ENCODE assay signal across 1 cellular context in the genomic region with DNA sequence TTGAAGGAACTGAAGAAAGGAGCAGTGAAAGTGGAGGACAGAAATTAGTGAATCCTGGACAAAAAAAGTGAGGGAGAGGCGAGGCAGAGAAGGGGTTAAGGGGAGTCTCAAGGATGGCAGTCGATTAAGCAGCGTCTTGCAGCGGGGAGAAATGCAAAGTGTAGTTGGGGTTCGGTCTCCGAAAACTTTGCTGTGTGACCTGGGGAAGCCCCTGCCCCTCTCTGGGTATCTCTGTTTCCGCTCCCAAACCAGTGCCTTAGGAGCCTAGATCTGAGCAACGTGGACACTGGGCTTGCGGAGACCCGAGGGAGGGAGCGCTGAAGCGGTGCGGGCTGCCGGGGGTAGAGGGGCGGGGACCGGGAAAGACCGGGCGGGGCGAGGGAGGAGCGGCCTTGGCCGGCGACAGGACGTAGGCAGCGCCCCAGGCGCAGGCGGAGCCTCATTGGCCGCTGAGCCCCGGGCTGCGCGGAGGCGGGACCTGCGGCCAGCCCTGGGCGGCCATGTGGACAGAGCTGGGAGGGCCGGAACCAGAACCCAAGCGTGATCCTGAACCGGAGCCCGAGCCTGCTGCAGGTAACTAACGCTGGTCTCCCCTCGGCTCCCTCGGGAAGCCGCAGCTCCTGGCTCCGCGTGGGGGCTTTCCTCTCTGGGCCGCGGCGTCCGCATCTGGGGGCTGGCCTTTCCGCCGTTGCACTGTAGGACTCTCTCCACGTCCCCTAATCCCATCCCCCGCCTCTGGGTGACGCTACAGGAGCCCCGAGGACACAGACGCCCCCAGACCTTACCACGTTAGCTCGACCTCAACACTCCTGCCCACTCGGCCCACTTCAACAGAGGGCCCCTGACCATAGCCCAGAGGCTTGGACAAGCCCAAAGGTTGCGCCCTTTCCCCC.
TF ChIP-seq lines count a peak whose summit lies in the region.

A gene (plus strand): TSS at position 468 of the 893 bp plus-strand sequence. CDS start 3,047 bp downstream, outside the sequence.

TF ChIP-seq in K562, 482 proteins besides CTCF, POLR2A, EP300 and RAD21 (continued from another document and continues in another):
- TF ChIP-seq ZNF165 (CRISPR knock-in tag; IDR thresholded peaks at IDR 0.05; ENCODE audit: borderline replicate concordance) (0 out of 2 replicates have a peak, but pooled peaks have one; percentile 22), ZNF586 (CRISPR knock-in tag; conservative IDR thresholded peaks at IDR 0.05) (no peak), KLF13 (tag; IDR thresholded peaks at IDR 0.05; ENCODE audit: borderline replicate concordance, low read depth) (0 out of 2 replicates have a peak, but pooled peaks have one; percentile 40), MCM7 (IDR thresholded peaks at IDR 0.05) (no peak), SMARCA4 (IDR thresholded peaks at IDR 0.05) (peak; percentile 56; the same call in 1 of the 2 replicates), BRD9 (IDR thresholded peaks at IDR 0.05; ENCODE audit: low read depth, partially characterized antibody) (peak; percentile 70), ZNF583 (CRISPR knock-in tag; IDR thresholded peaks at IDR 0.05) (no peak), HDAC1 (IDR thresholded peaks at IDR 0.05) (peak in 1 of 2 experiments; percentile 89; a peak in 2 of 4 replicates), DMBX1 (CRISPR knock-in tag; IDR thresholded peaks at IDR 0.05; ENCODE audit: borderline replicate concordance) (peak; percentile 31; the same call in 1 of the 2 replicates), ZNF778 (CRISPR knock-in tag; IDR thresholded peaks at IDR 0.05) (no peak), RHOXF2B (CRISPR knock-in tag; conservative IDR thresholded peaks at IDR 0.05) (no peak), HNRNPL (IDR thresholded peaks at IDR 0.05; ENCODE audit: low read depth, low read length) (no peak), CSDE1 (IDR thresholded peaks at IDR 0.05) (no peak), U2AF1 (optimal IDR thresholded peaks at IDR 0.05; ENCODE audit: low read depth, low read length) (no peak), U2AF2 (optimal IDR thresholded peaks at IDR 0.05; ENCODE audit: low read depth, low read length) (no peak), NELFE (IDR thresholded peaks at IDR 0.05; ENCODE audit: insufficient read depth, insufficient read length) (no peak), FOXK2 (conservative IDR thresholded peaks at IDR 0.05 in 1 of 2, IDR thresholded peaks at IDR 0.05 in 1 of 2; ENCODE audit: low read depth in 2 of 2) (0 out of 4 replicates have a peak, but pooled peaks have one; percentile 14 to 17), KAT8 (IDR thresholded peaks at IDR 0.05; ENCODE audit: low read depth) (no peak), ZKSCAN3 (CRISPR knock-in tag; IDR thresholded peaks at IDR 0.05) (no peak), MIER1 (IDR thresholded peaks at IDR 0.05; ENCODE audit: low read depth) (no peak), BCL6 (CRISPR knock-in tag; IDR thresholded peaks at IDR 0.05) (no peak), RBM34 (IDR thresholded peaks at IDR 0.05; ENCODE audit: borderline replicate concordance, insufficient read depth, low read length) (no peak), TARDBP (IDR thresholded peaks at IDR 0.05) (0 out of 2 replicates have a peak, but pooled peaks have one; percentile 51), ZNF174 (CRISPR knock-in tag; IDR thresholded peaks at IDR 0.05) (no peak), MTA1 (IDR thresholded peaks at IDR 0.05; ENCODE audit: borderline replicate concordance) (no peak), ELF2 (CRISPR knock-in tag; IDR thresholded peaks at IDR 0.05) (no peak), KDM1A (IDR thresholded peaks at IDR 0.05) (peak in 1 of 2 experiments; percentile 20; a peak in 1 of 4 replicates), ZNF75A (CRISPR knock-in tag; IDR thresholded peaks at IDR 0.05) (no peak), KAT7 (CRISPR knock-in tag; IDR thresholded peaks at IDR 0.05; ENCODE audit: borderline replicate concordance) (no peak), HMGN3 (IDR thresholded peaks at IDR 0.05; ENCODE audit: borderline replicate concordance, extremely low read depth, insufficient read length, low read depth, low read length) (peak; percentile 66), ZNF146 (CRISPR knock-in tag; IDR thresholded peaks at IDR 0.05; ENCODE audit: unreplicated experiment) (no peak), EGR1 (conservative IDR thresholded peaks at IDR 0.05) (peak; percentile 73), MAZ (CRISPR knock-in tag; conservative IDR thresholded peaks at IDR 0.05 in 1 of 2, IDR thresholded peaks at IDR 0.05 in 1 of 2) (peak; percentile 72 to 80), NCOA2 (IDR thresholded peaks at IDR 0.05; ENCODE audit: partially characterized antibody in 2 of 2) (no peak), ZNF561 (CRISPR knock-in tag; conservative IDR thresholded peaks at IDR 0.05) (no peak), SUPT5H (IDR thresholded peaks at IDR 0.05) (peak; percentile 82), HMG20B (CRISPR knock-in tag; IDR thresholded peaks at IDR 0.05) (no peak), POLR2AphosphoS2 (IDR thresholded peaks at IDR 0.05; ENCODE audit: low read length) (no peak), MYBL2 (IDR thresholded peaks at IDR 0.05; ENCODE audit: low read depth) (no peak), MYBL2 (CRISPR knock-in tag; IDR thresholded peaks at IDR 0.05; ENCODE audit: borderline replicate concordance) (no peak), SETDB1 (IDR thresholded peaks at IDR 0.05; ENCODE audit: low read length) (no peak), ZZZ3 (IDR thresholded peaks at IDR 0.05) (no peak), L3MBTL2 (IDR thresholded peaks at IDR 0.05) (peak; percentile 93), ZNF436 (CRISPR knock-in tag; IDR thresholded peaks at IDR 0.05) (no peak), FOXK1 (CRISPR knock-in tag; IDR thresholded peaks at IDR 0.05; ENCODE audit: borderline replicate concordance) (no peak), ZFPM2 (CRISPR knock-in tag; IDR thresholded peaks at IDR 0.05) (no peak), ZFP1 (CRISPR knock-in tag; IDR thresholded peaks at IDR 0.05) (no peak)
- TF ChIP-seq, protein P1, sequence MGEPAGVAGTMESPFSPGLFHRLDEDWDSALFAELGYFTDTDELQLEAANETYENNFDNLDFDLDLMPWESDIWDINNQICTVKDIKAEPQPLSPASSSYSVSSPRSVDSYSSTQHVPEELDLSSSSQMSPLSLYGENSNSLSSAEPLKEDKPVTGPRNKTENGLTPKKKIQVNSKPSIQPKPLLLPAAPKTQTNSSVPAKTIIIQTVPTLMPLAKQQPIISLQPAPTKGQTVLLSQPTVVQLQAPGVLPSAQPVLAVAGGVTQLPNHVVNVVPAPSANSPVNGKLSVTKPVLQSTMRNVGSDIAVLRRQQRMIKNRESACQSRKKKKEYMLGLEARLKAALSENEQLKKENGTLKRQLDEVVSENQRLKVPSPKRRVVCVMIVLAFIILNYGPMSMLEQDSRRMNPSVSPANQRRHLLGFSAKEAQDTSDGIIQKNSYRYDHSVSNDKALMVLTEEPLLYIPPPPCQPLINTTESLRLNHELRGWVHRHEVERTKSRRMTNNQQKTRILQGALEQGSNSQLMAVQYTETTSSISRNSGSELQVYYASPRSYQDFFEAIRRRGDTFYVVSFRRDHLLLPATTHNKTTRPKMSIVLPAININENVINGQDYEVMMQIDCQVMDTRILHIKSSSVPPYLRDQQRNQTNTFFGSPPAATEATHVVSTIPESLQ (CRISPR knock-in tag; IDR thresholded peaks at IDR 0.05): no peak
- TF ChIP-seq, protein P2, sequence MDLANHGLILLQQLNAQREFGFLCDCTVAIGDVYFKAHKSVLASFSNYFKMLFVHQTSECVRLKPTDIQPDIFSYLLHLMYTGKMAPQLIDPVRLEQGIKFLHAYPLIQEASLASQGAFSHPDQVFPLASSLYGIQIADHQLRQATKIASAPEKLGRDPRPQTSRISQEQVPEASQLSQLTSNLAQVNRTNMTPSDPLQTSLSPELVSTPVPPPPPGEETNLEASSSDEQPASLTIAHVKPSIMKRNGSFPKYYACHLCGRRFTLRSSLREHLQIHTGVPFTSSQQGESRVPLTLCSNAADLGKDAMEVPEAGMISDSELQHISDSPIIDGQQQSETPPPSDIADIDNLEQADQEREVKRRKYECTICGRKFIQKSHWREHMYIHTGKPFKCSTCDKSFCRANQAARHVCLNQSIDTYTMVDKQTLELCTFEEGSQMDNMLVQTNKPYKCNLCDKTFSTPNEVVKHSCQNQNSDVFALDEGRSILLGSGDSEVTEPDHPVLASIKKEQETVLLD (IDR thresholded peaks at IDR 0.05): 0 out of 2 replicates have a peak, but pooled peaks have one; percentile 12
- TF ChIP-seq, protein P3, sequence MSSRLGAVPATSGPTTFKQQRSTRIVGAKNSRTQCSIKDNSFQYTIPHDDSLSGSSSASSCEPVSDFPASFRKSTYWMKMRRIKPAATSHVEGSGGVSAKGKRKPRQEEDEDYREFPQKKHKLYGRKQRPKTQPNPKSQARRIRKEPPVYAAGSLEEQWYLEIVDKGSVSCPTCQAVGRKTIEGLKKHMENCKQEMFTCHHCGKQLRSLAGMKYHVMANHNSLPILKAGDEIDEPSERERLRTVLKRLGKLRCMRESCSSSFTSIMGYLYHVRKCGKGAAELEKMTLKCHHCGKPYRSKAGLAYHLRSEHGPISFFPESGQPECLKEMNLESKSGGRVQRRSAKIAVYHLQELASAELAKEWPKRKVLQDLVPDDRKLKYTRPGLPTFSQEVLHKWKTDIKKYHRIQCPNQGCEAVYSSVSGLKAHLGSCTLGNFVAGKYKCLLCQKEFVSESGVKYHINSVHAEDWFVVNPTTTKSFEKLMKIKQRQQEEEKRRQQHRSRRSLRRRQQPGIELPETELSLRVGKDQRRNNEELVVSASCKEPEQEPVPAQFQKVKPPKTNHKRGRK (tag; IDR thresholded peaks at IDR 0.05): no peak
- TF ChIP-seq, protein P4, sequence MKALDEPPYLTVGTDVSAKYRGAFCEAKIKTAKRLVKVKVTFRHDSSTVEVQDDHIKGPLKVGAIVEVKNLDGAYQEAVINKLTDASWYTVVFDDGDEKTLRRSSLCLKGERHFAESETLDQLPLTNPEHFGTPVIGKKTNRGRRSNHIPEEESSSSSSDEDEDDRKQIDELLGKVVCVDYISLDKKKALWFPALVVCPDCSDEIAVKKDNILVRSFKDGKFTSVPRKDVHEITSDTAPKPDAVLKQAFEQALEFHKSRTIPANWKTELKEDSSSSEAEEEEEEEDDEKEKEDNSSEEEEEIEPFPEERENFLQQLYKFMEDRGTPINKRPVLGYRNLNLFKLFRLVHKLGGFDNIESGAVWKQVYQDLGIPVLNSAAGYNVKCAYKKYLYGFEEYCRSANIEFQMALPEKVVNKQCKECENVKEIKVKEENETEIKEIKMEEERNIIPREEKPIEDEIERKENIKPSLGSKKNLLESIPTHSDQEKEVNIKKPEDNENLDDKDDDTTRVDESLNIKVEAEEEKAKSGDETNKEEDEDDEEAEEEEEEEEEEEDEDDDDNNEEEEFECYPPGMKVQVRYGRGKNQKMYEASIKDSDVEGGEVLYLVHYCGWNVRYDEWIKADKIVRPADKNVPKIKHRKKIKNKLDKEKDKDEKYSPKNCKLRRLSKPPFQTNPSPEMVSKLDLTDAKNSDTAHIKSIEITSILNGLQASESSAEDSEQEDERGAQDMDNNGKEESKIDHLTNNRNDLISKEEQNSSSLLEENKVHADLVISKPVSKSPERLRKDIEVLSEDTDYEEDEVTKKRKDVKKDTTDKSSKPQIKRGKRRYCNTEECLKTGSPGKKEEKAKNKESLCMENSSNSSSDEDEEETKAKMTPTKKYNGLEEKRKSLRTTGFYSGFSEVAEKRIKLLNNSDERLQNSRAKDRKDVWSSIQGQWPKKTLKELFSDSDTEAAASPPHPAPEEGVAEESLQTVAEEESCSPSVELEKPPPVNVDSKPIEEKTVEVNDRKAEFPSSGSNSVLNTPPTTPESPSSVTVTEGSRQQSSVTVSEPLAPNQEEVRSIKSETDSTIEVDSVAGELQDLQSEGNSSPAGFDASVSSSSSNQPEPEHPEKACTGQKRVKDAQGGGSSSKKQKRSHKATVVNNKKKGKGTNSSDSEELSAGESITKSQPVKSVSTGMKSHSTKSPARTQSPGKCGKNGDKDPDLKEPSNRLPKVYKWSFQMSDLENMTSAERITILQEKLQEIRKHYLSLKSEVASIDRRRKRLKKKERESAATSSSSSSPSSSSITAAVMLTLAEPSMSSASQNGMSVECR (CRISPR knock-in tag; IDR thresholded peaks at IDR 0.05): peak; percentile 64; the same call in 1 of the 2 replicates
- TF ChIP-seq, protein P5, sequence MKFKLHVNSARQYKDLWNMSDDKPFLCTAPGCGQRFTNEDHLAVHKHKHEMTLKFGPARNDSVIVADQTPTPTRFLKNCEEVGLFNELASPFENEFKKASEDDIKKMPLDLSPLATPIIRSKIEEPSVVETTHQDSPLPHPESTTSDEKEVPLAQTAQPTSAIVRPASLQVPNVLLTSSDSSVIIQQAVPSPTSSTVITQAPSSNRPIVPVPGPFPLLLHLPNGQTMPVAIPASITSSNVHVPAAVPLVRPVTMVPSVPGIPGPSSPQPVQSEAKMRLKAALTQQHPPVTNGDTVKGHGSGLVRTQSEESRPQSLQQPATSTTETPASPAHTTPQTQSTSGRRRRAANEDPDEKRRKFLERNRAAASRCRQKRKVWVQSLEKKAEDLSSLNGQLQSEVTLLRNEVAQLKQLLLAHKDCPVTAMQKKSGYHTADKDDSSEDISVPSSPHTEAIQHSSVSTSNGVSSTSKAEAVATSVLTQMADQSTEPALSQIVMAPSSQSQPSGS (CRISPR knock-in tag; IDR thresholded peaks at IDR 0.05): no peak
- TF ChIP-seq, protein P6, sequence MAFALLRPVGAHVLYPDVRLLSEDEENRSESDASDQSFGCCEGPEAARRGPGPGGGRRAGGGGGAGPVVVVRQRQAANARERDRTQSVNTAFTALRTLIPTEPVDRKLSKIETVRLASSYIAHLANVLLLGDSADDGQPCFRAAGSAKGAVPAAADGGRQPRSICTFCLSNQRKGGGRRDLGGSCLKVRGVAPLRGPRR (CRISPR knock-in tag; IDR thresholded peaks at IDR 0.05): no peak
- TF ChIP-seq, protein P7, sequence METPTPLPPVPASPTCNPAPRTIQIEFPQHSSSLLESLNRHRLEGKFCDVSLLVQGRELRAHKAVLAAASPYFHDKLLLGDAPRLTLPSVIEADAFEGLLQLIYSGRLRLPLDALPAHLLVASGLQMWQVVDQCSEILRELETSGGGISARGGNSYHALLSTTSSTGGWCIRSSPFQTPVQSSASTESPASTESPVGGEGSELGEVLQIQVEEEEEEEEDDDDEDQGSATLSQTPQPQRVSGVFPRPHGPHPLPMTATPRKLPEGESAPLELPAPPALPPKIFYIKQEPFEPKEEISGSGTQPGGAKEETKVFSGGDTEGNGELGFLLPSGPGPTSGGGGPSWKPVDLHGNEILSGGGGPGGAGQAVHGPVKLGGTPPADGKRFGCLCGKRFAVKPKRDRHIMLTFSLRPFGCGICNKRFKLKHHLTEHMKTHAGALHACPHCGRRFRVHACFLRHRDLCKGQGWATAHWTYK (CRISPR knock-in tag; IDR thresholded peaks at IDR 0.05): peak; percentile 10; the same call in 1 of the 2 replicates
- TF ChIP-seq, protein P8, sequence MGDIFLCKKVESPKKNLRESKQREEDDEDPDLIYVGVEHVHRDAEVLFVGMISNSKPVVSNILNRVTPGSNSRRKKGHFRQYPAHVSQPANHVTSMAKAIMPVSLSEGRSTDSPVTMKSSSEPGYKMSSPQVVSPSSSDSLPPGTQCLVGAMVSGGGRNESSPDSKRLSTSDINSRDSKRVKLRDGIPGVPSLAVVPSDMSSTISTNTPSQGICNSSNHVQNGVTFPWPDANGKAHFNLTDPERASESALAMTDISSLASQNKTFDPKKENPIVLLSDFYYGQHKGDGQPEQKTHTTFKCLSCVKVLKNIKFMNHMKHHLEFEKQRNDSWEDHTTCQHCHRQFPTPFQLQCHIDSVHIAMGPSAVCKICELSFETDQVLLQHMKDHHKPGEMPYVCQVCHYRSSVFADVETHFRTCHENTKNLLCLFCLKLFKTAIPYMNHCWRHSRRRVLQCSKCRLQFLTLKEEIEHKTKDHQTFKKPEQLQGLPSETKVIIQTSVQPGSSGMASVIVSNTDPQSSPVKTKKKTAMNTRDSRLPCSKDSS (IDR thresholded peaks at IDR 0.05; ENCODE audit: low read depth, partially characterized antibody): no peak
